Comparison of ENCODE assay signal across 12 cellular contexts in the genomic region with DNA sequence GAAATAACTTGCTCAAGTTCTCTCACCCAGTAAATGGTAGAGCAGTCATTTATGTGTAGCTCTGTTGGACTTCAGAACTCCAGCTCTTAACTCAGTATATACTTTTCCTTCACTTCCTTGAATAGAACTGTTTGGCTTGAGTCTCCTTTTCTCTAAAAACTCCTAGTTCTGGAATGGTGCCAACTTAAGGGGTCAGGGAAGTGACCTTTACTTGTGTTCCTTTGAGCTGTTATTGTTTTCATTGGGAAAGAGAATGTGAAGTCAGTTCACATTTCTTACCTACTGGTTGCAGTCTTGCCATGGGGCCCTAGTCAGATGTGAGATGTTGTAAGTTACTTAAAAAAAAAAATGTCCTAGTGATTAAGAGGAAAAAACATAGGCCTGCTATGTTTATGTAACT.
DNase-seq lines count a peak whose midpoint lies in the region; ATAC-seq and TF ChIP-seq lines count a peak whose summit lies in the region.
"Had no signal": no experiment of that assay in that cellular context is flagged by ENCODE, and none has a peak within 500 bp of the region (broad histone marks: within the 10 kb centered on the region; RNA-seq: fewer than 3 reads in every experiment).

No MANE protein-coding gene starts in this region.

- no peak overlapping the region for H3K4me3 Mint-ChIP-seq in osteocyte (ENCODE audit: unreplicated experiment)
- H3K4me3 Mint-ChIP-seq: B cell had no signal

- intact Hi-C loops in adrenal gland (cut with DNase I): no loop called here

- H3K27me3 Mint-ChIP-seq in osteocyte (ENCODE audit: unreplicated experiment): no peaks in the 10 kb centered on the region
- H3K27me3 Mint-ChIP-seq: B cell had no signal

- DNase-seq in AG10803 (ENCODE audit: low read depth) (peak; percentile 68), adrenal gland (peak in 5 of 7 donors; percentile 22 to 65 (median 42)), foreskin fibroblast (peak; percentile 88 to 89), osteocyte (ENCODE audit: extremely low spot score, unreplicated experiment) (no peak), COR-L47 (lab: John Stamatoyannopoulos, UW) (no peak)
- DNase-seq in stimulated activated CD8-positive, alpha-beta memory T cell treated with anti-CD3 and anti-CD28 coated beads, Interleukin-4, amount 100 ng/mL, for 48 hours: no peak
- DNase-seq: NCI-H187 treated with DMSO at 0.1 percent for 48 hours had no signal

- H3K9me3 ChIP-seq in adrenal gland (replicated peaks in 1 of 3): no peaks in the 10 kb centered on the region
- H3K9me3 ChIP-seq: SJSA1 had no signal

- peak overlapping the region; percentile 74 for H3K27ac Mint-ChIP-seq in osteocyte (ENCODE audit: unreplicated experiment)
- H3K27ac Mint-ChIP-seq: B cell had no signal

- H3K9me3 Mint-ChIP-seq in osteocyte (ENCODE audit: unreplicated experiment): no peaks in the 10 kb centered on the region

- peak overlapping the region in 3 of 5 donors; percentile 13 to 46 (median 26) for H3K27ac ChIP-seq in adrenal gland
- H3K27ac ChIP-seq: SJSA1 had no signal

- H3K4me3 ChIP-seq in AG10803 (ENCODE audit: low read length) (no peak overlapping the region), adrenal gland (no peak overlapping the region), foreskin fibroblast (ENCODE audit: low read depth in 1 of 2, low read length in 2 of 2) (no peak overlapping the region)
- H3K4me3 ChIP-seq: lung, SJSA1 had no signal

- H3K4me1 Mint-ChIP-seq in osteocyte (ENCODE audit: unreplicated experiment): peaks cover 62% of the 10 kb centered on the region
- H3K4me1 Mint-ChIP-seq: B cell had no signal

- TF ChIP-seq POLR2A in adrenal gland (IDR thresholded peaks at IDR 0.05): no peak

- no peak for ATAC-seq in HG03432 (IDR thresholded peaks at IDR 0.05; ENCODE audit: unreplicated experiment)
- no peak for ATAC-seq in HG03095 (IDR thresholded peaks at IDR 0.05; ENCODE audit: unreplicated experiment)

- no peaks in the 10 kb centered on the region for H3K27me3 ChIP-seq in adrenal gland
- H3K27me3 ChIP-seq: SJSA1 had no signal

- TF ChIP-seq CTCF in AG10803 (conservative IDR thresholded peaks at IDR 0.05; ENCODE audit: low read length) (no peak), adrenal gland (IDR thresholded peaks at IDR 0.05) (no peak), foreskin fibroblast (IDR thresholded peaks at IDR 0.05; ENCODE audit: low read depth, low read length) (no peak), osteocyte (IDR thresholded peaks at IDR 0.05) (no peak)

- peaks cover 35 to 56% of the 10 kb centered on the region in 2 donors for H3K4me1 ChIP-seq in adrenal gland (replicated peaks in 1 of 2)

- H3K36me3 ChIP-seq in adrenal gland (replicated peaks in 1 of 2): no peaks in the 10 kb centered on the region

- peaks cover 14% of the 10 kb centered on the region for H3K36me3 Mint-ChIP-seq in osteocyte (ENCODE audit: unreplicated experiment)

Comparison
In these comparisons a context has a peak if more than half of its experiments do, and no peak if none do; other contexts are left out.
1. DNase-seq: peak in AG10803 (single experiment), adrenal gland (5 of 7) and foreskin fibroblast (2 of 2); none in osteocyte (single experiment), stimulated activated CD8-positive, alpha-beta memory T cell treated with anti-CD3 and anti-CD28 coated beads, Interleukin-4, amount 100 ng/mL, for 48 hours (single experiment) and COR-L47 (single experiment).